Comparison of ENCODE assay signal across 10 cellular contexts in the genomic region with DNA sequence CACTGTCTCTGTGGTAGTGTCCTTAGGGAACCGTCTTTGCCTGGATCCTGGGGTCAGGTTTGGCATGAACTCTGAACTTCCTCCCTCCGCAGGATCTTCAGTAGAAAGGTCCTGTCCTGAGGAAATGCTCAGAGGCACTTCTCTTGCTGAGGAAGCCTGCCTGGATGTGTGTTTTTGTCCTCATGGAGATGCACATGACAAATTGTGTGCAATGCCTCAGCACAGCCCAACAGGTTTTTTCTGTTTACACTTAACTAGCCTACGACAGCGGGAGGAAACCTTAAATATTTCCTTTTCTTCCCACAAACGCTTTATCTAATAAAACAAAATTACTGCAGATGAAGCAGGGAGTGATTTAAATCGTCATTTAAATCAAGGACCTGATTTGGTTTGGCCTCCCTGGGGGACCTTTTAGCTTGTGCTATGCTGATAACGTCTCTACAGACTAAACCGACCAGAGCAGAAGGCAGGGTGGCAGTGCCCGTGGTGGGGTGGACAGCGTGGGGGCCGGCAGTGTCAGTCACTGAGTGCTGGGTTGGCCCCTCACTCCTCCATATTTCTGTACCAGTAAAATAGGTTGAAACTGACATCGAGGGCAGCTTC. TPM values are rescaled to one million over a fixed set of nuclear protein-coding genes. Genes with fewer than 3 reads are reported as not detected.
A peak's percentile ranks its signal among the peaks of the same experiment; 100 is the strongest.
DNase-seq lines count a peak whose midpoint lies in the region; ATAC-seq and TF ChIP-seq lines count a peak whose summit lies in the region.
"Had no signal": no experiment of that assay in that cellular context is flagged by ENCODE, and none has a peak within 500 bp of the region (broad histone marks: within the 10 kb centered on the region; RNA-seq: fewer than 3 reads in every experiment).

No MANE protein-coding gene starts in this region.

- no peaks in the 10 kb centered on the region for H3K9me3 ChIP-seq in T-helper 17 cell (ENCODE audit: control insufficient read depth, low read length, poor library complexity, severe bottlenecking)

- H3K27me3 Mint-ChIP-seq in T-helper 17 cell (no peaks in the 10 kb centered on the region), osteocyte (ENCODE audit: unreplicated experiment) (no peaks in the 10 kb centered on the region)

- DNase-seq in T-helper 17 cell (no peak), fibroblast of the aortic adventitia (ENCODE audit: low read depth) (peak; percentile 66), osteocyte (ENCODE audit: extremely low spot score, unreplicated experiment) (no peak), iPS-NIHi7 (ENCODE audit: extremely low spot score) (no peak), DMS153 (lab: John Stamatoyannopoulos, UW) (no peak), NCI-H2196 treated with DMSO at 0.1 percent for 48 hours (lab: John Stamatoyannopoulos, UW; ENCODE audit: unreplicated experiment) (no peak)
- DNase-seq: CD8-positive, alpha-beta memory T cell; cortex of kidney had no signal

- peak overlapping the region; percentile 78 for H3K27ac ChIP-seq in C4-2B

- TF ChIP-seq CTCF in C4-2B (conservative IDR thresholded peaks at IDR 0.05) (no peak), fibroblast of the aortic adventitia (IDR thresholded peaks at IDR 0.05; ENCODE audit: insufficient read depth, low read length) (no peak), osteocyte (IDR thresholded peaks at IDR 0.05) (no peak)

- H3K27ac Mint-ChIP-seq in T-helper 17 cell (peak overlapping the region; percentile 27), osteocyte (ENCODE audit: unreplicated experiment) (peak overlapping the region; percentile 87)

- H3K4me1 Mint-ChIP-seq in T-helper 17 cell (peaks cover 7% of the 10 kb centered on the region), osteocyte (ENCODE audit: unreplicated experiment) (peaks cover 87% of the 10 kb centered on the region)
- H3K4me1 Mint-ChIP-seq: CD8-positive, alpha-beta memory T cell had no signal

- no peak overlapping the region for H3K4me3 Mint-ChIP-seq in T-helper 17 cell
- H3K4me3 Mint-ChIP-seq in osteocyte (ENCODE audit: unreplicated experiment) = peak overlapping the region; percentile 56
- H3K4me3 Mint-ChIP-seq: CD8-positive, alpha-beta memory T cell had no signal

- peak overlapping the region; percentile 31 for H3K4me3 ChIP-seq in fibroblast of the aortic adventitia (ENCODE audit: low read depth, low read length)

- no peaks in the 10 kb centered on the region for H3K9me3 Mint-ChIP-seq in osteocyte (ENCODE audit: unreplicated experiment)
- H3K9me3 Mint-ChIP-seq: CD8-positive, alpha-beta memory T cell had no signal

- peaks cover 5% of the 10 kb centered on the region for H3K36me3 Mint-ChIP-seq in T-helper 17 cell (ENCODE audit: low read depth)
- H3K36me3 Mint-ChIP-seq in osteocyte (ENCODE audit: unreplicated experiment) = no peaks in the 10 kb centered on the region

- ATAC-seq in T-helper 17 cell (no peak), GM18511 (IDR thresholded peaks at IDR 0.05; ENCODE audit: unreplicated experiment) (no peak)

RNA-seq across cellular contexts. Expression of gene FBXL14, which starts 18.5 kb away (rescaled TPM):
- total RNA-seq in T-helper 17 cell = 10 to 100 TPM; 26.7 to 30.0 TPM
- total RNA-seq in fibroblast of the aortic adventitia (ENCODE audit: low replicate concordance) = 1.1 and 11.2 TPM in 2 replicates
- total RNA-seq in osteocyte = 9.1 and 9.4 TPM in 2 replicates

RNA-seq across cellular contexts. Expression of gene WNT5B, which starts 53.1 kb away (rescaled TPM):
- not detected for total RNA-seq in T-helper 17 cell
- 3.1 and 16.6 TPM in 2 replicates for total RNA-seq in fibroblast of the aortic adventitia (ENCODE audit: low replicate concordance)
- 88.7 and 99.5 TPM in 2 replicates for total RNA-seq in osteocyte
- total RNA-seq: CD8-positive, alpha-beta memory T cell had no signal
